ENCODE assay signal across 1 cellular context in genomic region chr11:96306600-96306932, GRCh38.
TF ChIP-seq lines count a peak whose summit lies in the region.

No MANE protein-coding gene starts in this region.

TF ChIP-seq in SK-N-SH treated with all-trans-retinoic acid at 6 μM for 48 hours, 23 proteins besides CTCF, POLR2A, EP300 and RAD21 (continued from another document):
- TF ChIP-seq CSRNP3 (CRISPR knock-in tag; IDR thresholded peaks at IDR 0.05) (no peak), ESRRG (CRISPR knock-in tag; IDR thresholded peaks at IDR 0.05) (no peak), TSHZ2 (CRISPR knock-in tag; IDR thresholded peaks at IDR 0.05) (no peak), OSR1 (CRISPR knock-in tag; IDR thresholded peaks at IDR 0.05) (no peak)
